Comparison of ENCODE assay signal across 19 cellular contexts in the genomic region with DNA sequence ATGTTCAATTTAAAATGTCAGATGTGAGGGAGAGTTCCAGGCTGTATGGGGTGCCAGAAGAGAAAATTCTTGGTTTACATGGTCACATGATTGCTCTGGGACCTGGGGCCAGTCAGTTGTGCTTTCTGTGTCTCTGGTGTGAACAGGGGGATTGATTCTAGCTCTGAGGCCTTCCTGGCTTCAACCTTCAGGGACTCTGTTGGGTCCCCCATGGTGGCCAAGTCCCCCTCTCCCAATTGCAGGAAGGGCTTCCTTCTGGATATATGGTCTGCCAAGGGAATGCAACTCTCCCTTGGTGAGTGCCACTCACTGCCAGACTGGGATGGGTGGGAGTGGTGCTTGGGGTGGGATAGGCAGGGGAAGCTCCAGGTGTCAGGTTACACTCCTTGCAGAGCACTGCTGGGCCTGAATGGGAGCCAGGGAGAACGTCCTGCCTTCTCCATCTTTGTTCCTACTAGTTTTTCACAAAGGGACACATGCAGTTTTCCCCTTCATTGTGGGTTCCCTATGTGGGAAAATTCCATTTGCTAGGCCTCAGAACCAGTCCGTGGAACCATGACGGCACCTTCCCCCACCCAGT.
DNase-seq lines count a peak whose midpoint lies in the region; ATAC-seq and TF ChIP-seq lines count a peak whose summit lies in the region.
"Had no signal": no experiment of that assay in that cellular context is flagged by ENCODE, and none has a peak within 500 bp of the region (broad histone marks: within the 10 kb centered on the region; RNA-seq: fewer than 3 reads in every experiment).

No MANE protein-coding gene starts in this region.

- TF ChIP-seq CTCF in A673 (conservative IDR thresholded peaks at IDR 0.05; ENCODE audit: low read depth, low read length): no peak
- TF ChIP-seq CTCF in uterus (IDR thresholded peaks at IDR 0.05): no peak
- no peak for TF ChIP-seq CTCF in colonic mucosa (IDR thresholded peaks at IDR 0.05)

- no peak for TF ChIP-seq POLR2A in uterus (IDR thresholded peaks at IDR 0.05)

- H3K27ac ChIP-seq in A673 (ENCODE audit: low read depth, low read length, poor library complexity, severe bottlenecking): no peak overlapping the region
- no peak overlapping the region for H3K27ac ChIP-seq in iPS DF 6.9 (ENCODE audit: low read length)
- H3K27ac ChIP-seq in uterus: no peak overlapping the region
- H3K27ac ChIP-seq in colonic mucosa: no peak overlapping the region
- H3K27ac ChIP-seq: lower lobe of right lung had no signal

- intact Hi-C loops in A673 (cut with micrococcal nuclease; ENCODE audit: unreplicated experiment) (loop anchor here (5.0 kb wide), 2 partner anchors 94 to 319 kb away; no protein-coding TSS in a partner anchor), uterus (cut with DNase I; ENCODE audit: low total_unique reads) (no loop called here), colonic mucosa (cut with DNase I) (loop anchor here (5.0 kb wide), 1 partner anchor 94 kb away; no protein-coding TSS in a partner anchor), Right ventricle myocardium inferior (cut with DNase I) (no loop called here)

- no peak overlapping the region for H3K9ac ChIP-seq in colonic mucosa (ENCODE audit: low read depth in 2 of 2, low read length in 2 of 2)

- BruUV-seq in A673 (replicated peaks; lab: Mats Ljungman, UMichigan): no TSS peak

- no peaks in the 10 kb centered on the region for H3K36me3 ChIP-seq in A673 (ENCODE audit: insufficient read depth, low read length, poor library complexity, severe bottlenecking)
- H3K36me3 ChIP-seq in H7 (replicated peaks; ENCODE audit: control insufficient read depth, insufficient read depth, low read length): no peaks in the 10 kb centered on the region
- no peaks in the 10 kb centered on the region for H3K36me3 ChIP-seq in iPS DF 6.9 (ENCODE audit: control insufficient read depth, insufficient read depth, low read length)
- no peaks in the 10 kb centered on the region for H3K36me3 ChIP-seq in uterus
- H3K36me3 ChIP-seq in colonic mucosa: no peaks in the 10 kb centered on the region
- H3K36me3 ChIP-seq: lower lobe of right lung had no signal

- DNase-seq in A673 (ENCODE audit: low spot score): peak; percentile 35
- peak; percentile 70 for DNase-seq in H7
- peak; percentile 31 for DNase-seq in NCI-H69 (lab: John Stamatoyannopoulos, UW)
- DNase-seq in iPS DF 6.9 (ENCODE audit: low read depth, low spot score): peak; percentile 27
- DNase-seq in activated naive CD4-positive, alpha-beta T cell treated with anti-CD3 and anti-CD28 coated beads, Interleukin-2, amount 50 U/mL, for 16 hours: no peak
- DNase-seq in uterus: no peak
- DNase-seq in colonic mucosa: no peak
- DNase-seq in Right ventricle myocardium inferior (ENCODE audit: missing footprints): no peak
- DNase-seq: activated CD4-positive, alpha-beta T cell treated with anti-CD3 and anti-CD28 coated beads, Interleukin-2, amount 50 U/mL, for 1 hour; activated CD8-positive, alpha-beta memory T cell treated with anti-CD3 and anti-CD28 coated beads, Interleukin-2, amount 50 U/mL, for 4 hours; activated gamma-delta T cell treated with Interleukin-2 at 50 U/mL for 16 hours; amygdala; caudate nucleus; CD4-positive, alpha-beta T cell; effector CD8-positive, alpha-beta T cell; lower lobe of right lung; NCI-H1436 treated with DMSO at 0.1 percent for 48 hours; right cardiac atrium; SHP77 had no signal

- H3K4me3 ChIP-seq in A673 (ENCODE audit: low read depth, low read length, poor library complexity, severe bottlenecking) (no peak overlapping the region), H7 (ENCODE audit: insufficient read depth, low read depth, low read length) (no peak overlapping the region), iPS DF 6.9 (ENCODE audit: low read length) (no peak overlapping the region), uterus (no peak overlapping the region), colonic mucosa (no peak overlapping the region)
- H3K4me3 ChIP-seq: lower lobe of right lung had no signal

- CTCF ChIA-PET in A673 (lab: Charles Lee): interaction anchor here (0.5 kb wide), 1 partner anchor 184 kb away, joined by 3 read pairs; no protein-coding TSS in a partner anchor

- POLR2A ChIA-PET in A673 (lab: Charles Lee; ENCODE audit: low non-redundant PET): no interaction called here

- no peak for ATAC-seq in Right ventricle myocardium inferior
- ATAC-seq: lower lobe of right lung, right cardiac atrium had no signal

- H3K9me3 ChIP-seq in A673 (ENCODE audit: low read depth, low read length, poor library complexity, severe bottlenecking): no peaks in the 10 kb centered on the region
- H3K9me3 ChIP-seq in iPS DF 6.9 (ENCODE audit: control insufficient read depth, insufficient read depth, low read length): no peaks in the 10 kb centered on the region
- no peaks in the 10 kb centered on the region for H3K9me3 ChIP-seq in uterus
- H3K9me3 ChIP-seq in colonic mucosa: no peaks in the 10 kb centered on the region
- H3K9me3 ChIP-seq: lower lobe of right lung had no signal

- no CpG with 5 or more reads among the region's 3 CpGs for WGBS in iPS DF 6.9 (ENCODE audit: insufficient coverage, insufficient read length)

- no peaks in the 10 kb centered on the region for H3K27me3 ChIP-seq in A673 (replicated peaks; ENCODE audit: insufficient read depth, low read depth, low read length, poor library complexity)
- no peaks in the 10 kb centered on the region for H3K27me3 ChIP-seq in H7 (ENCODE audit: control insufficient read depth, insufficient read depth, low read length)
- H3K27me3 ChIP-seq in iPS DF 6.9 (ENCODE audit: control insufficient read depth, insufficient read depth, low read length): no peaks in the 10 kb centered on the region
- H3K27me3 ChIP-seq in uterus: no peaks in the 10 kb centered on the region
- no peaks in the 10 kb centered on the region for H3K27me3 ChIP-seq in colonic mucosa

- H3K4me1 ChIP-seq in A673 (ENCODE audit: insufficient read depth, low read length, poor library complexity, severe bottlenecking): no peaks in the 10 kb centered on the region
- peaks cover 5% of the 10 kb centered on the region for H3K4me1 ChIP-seq in iPS DF 6.9 (ENCODE audit: control insufficient read depth, insufficient read depth, low read length)
- no peaks in the 10 kb centered on the region for H3K4me1 ChIP-seq in uterus
- H3K4me1 ChIP-seq in colonic mucosa: no peaks in the 10 kb centered on the region
- H3K4me1 ChIP-seq: lower lobe of right lung had no signal

Comparison
In these comparisons a context has a peak if more than half of its experiments do, and no peak if none do; other contexts are left out.
1. DNase-seq: peak in A673 (single experiment), H7 (single experiment), NCI-H69 (single experiment) and iPS DF 6.9 (single experiment); none in activated naive CD4-positive, alpha-beta T cell treated with anti-CD3 and anti-CD28 coated beads, Interleukin-2, amount 50 U/mL, for 16 hours (single experiment), uterus (0 of 2), colonic mucosa (single experiment) and Right ventricle myocardium inferior (single experiment).
2. intact Hi-C loops: an anchor here in A673 (5.0 kb wide) and colonic mucosa (5.0 kb wide); none called in uterus and Right ventricle myocardium inferior.